Comparison of ENCODE assay signal across 8 cellular contexts in genomic region chr15:65423150-65423976, GRCh38. TPM values are rescaled to one million over a fixed set of nuclear protein-coding genes. Genes with fewer than 3 reads are reported as not detected.
DNase-seq lines count a peak whose midpoint lies in the region; ATAC-seq and TF ChIP-seq lines count a peak whose summit lies in the region.

No MANE protein-coding gene starts in this region.

- TF ChIP-seq CTCF in AG04449 (IDR thresholded peaks at IDR 0.05; ENCODE audit: insufficient read depth, low read length, missing control alignments) (no peak), HEK293 (tag by site-specific recombination; IDR thresholded peaks at IDR 0.05) (peak; percentile 29; the same call in 1 of the 2 replicates), natural killer cell (IDR thresholded peaks at IDR 0.05) (no peak)

- peaks cover 22 to 26% of the 10 kb centered on the region in 2 donors for H3K4me1 Mint-ChIP-seq in natural killer cell

- H3K36me3 ChIP-seq in HEK293 (ENCODE audit: control insufficient read depth in 2 of 2, insufficient read depth in 1 of 2, low read length in 2 of 2) = no peaks in the 10 kb centered on the region

- H3K9me3 Mint-ChIP-seq in natural killer cell = no peaks in the 10 kb centered on the region

- H3K27ac ChIP-seq in HEK293 (ENCODE audit: extremely low read depth, low read depth, low read length) = peak overlapping the region; percentile 86; the same call in 1 of the 2 replicates

- DNase-seq in AG04449 (ENCODE audit: low read depth, low spot score) (no peak), cerebellum (ENCODE audit: low spot score) (peak; percentile 38), natural killer cell (no peak), NCI-H1092 treated with DMSO at 0.1 percent for 48 hours (lab: John Stamatoyannopoulos, UW) (no peak), left lobe of liver (ENCODE audit: low spot score) (no peak), SKM-1 (lab: John Stamatoyannopoulos, UW; ENCODE audit: unreplicated experiment) (no peak)

- H3K36me3 Mint-ChIP-seq in natural killer cell = no peaks in the 10 kb centered on the region

- H3K27ac Mint-ChIP-seq in natural killer cell = peak overlapping the region; percentile 63 to 70

- CTCF ChIA-PET in AG04449 (lab: Yijun Ruan, JAX) = no interaction called here
- CTCF ChIA-PET in HEK293 (lab: Yijun Ruan, JAX) = no interaction called here

- peaks cover 10% of the 10 kb centered on the region for H3K4me1 ChIP-seq in HEK293 (ENCODE audit: control insufficient read depth, insufficient read depth, low read length)

- ATAC-seq in natural killer cell = no peak
- ATAC-seq in HG03025 (IDR thresholded peaks at IDR 0.05; ENCODE audit: low FRiP score, unreplicated experiment) = no peak
- no peak for ATAC-seq in left lobe of liver

- peaks cover 43 to 46% of the 10 kb centered on the region in 2 donors for H3K27me3 Mint-ChIP-seq in natural killer cell (ENCODE audit: low read depth in 2 of 2)

- H3K4me3 ChIP-seq in AG04449 (ENCODE audit: low read depth, low read length) (peak overlapping the region; percentile 33), HEK293 (ENCODE audit: low read depth, low read length) (peak overlapping the region; percentile 29)

- POLR2A ChIA-PET in AG04449 (lab: Yijun Ruan, JAX) (no interaction called here), HEK293 (lab: Yijun Ruan, JAX) (no interaction called here)

- H3K9me3 ChIP-seq in HEK293 (ENCODE audit: control insufficient read depth, insufficient read depth, low read depth, low read length) = no peaks in the 10 kb centered on the region

- intact Hi-C loops in natural killer cell (cut with micrococcal nuclease) = no loop called here

- peak overlapping the region; percentile 96 for H3K4me3 Mint-ChIP-seq in natural killer cell

TF ChIP-seq in HEK293, 187 proteins besides CTCF, POLR2A, EP300 and RAD21 (continues in another document):
- TF ChIP-seq REPIN1 (tag by site-specific recombination; IDR thresholded peaks at IDR 0.05; ENCODE audit: low read depth) (no peak), ZSCAN5A (tag by site-specific recombination; IDR thresholded peaks at IDR 0.05) (no peak), BCL6B (tag by site-specific recombination; IDR thresholded peaks at IDR 0.05) (no peak), ZNF785 (tag by site-specific recombination; IDR thresholded peaks at IDR 0.05) (no peak), ZNF596 (tag by site-specific recombination; IDR thresholded peaks at IDR 0.05) (0 out of 2 replicates have a peak, but pooled peaks have one; percentile 7), ZIC2 (tag by site-specific recombination; IDR thresholded peaks at IDR 0.05) (peak; percentile 78), ZNF416 (tag by site-specific recombination; IDR thresholded peaks at IDR 0.05) (no peak), KLF17 (tag by site-specific recombination; IDR thresholded peaks at IDR 0.05) (no peak), ZNF202 (tag by site-specific recombination; IDR thresholded peaks at IDR 0.05; ENCODE audit: borderline replicate concordance) (no peak), ZNF658 (tag by site-specific recombination; IDR thresholded peaks at IDR 0.05) (no peak), ZBTB20 (tag by site-specific recombination; IDR thresholded peaks at IDR 0.05) (peak; percentile 75), RBAK (tag by site-specific recombination; IDR thresholded peaks at IDR 0.05) (no peak; the same call in 1 of the 2 replicates), ZNF549 (tag by site-specific recombination; IDR thresholded peaks at IDR 0.05) (no peak), ZBTB8A (tag by site-specific recombination; IDR thresholded peaks at IDR 0.05) (peak; percentile 68), ZNF664 (tag by site-specific recombination; IDR thresholded peaks at IDR 0.05) (no peak), ZEB2 (tag by site-specific recombination; IDR thresholded peaks at IDR 0.05) (peak; percentile 41; the same call in 1 of the 2 replicates), ZNF571 (tag by site-specific recombination; IDR thresholded peaks at IDR 0.05) (no peak), ZNF335 (tag by site-specific recombination; conservative IDR thresholded peaks at IDR 0.05) (peak; percentile 67), ZBTB10 (tag by site-specific recombination; IDR thresholded peaks at IDR 0.05) (no peak), REST (tag by site-specific recombination; IDR thresholded peaks at IDR 0.05) (peak; percentile 83), KLF16 (tag by site-specific recombination; IDR thresholded peaks at IDR 0.05) (no peak)

RNA-seq across cellular contexts. Expression of gene IGDCC4, which starts 0.6 kb away (rescaled TPM):
- total RNA-seq in cerebellum (12.2 TPM), natural killer cell (under 1 TPM; 0.07 to 0.25 (median 0.09) TPM), left lobe of liver (0.15 TPM)

RNA-seq across cellular contexts. Expression of gene IGDCC3, which starts 45.6 kb away (rescaled TPM):
- 19.8 TPM for total RNA-seq in cerebellum
- not detected for total RNA-seq in natural killer cell
- total RNA-seq in left lobe of liver = 0.23 TPM

Comparison
In these comparisons a context has a peak if more than half of its experiments do, and no peak if none do; other contexts are left out.
1. RNA of gene IGDCC4, which starts 0.6 kb away (total RNA-seq): 12.2 TPM in cerebellum (single experiment); 0.15 TPM in left lobe of liver (single experiment) and 0.07 to 0.25 TPM in natural killer cell; every median in the first group is over 10 times any median in the second.
2. RNA of gene IGDCC3, which starts 45.6 kb away (total RNA-seq): 19.8 TPM in cerebellum (single experiment); 0.23 TPM in left lobe of liver (single experiment) and not detected in natural killer cell; every median in the first group is over 10 times any median in the second.